9 cellular contexts compared by ENCODE assay signal in the genomic region with DNA sequence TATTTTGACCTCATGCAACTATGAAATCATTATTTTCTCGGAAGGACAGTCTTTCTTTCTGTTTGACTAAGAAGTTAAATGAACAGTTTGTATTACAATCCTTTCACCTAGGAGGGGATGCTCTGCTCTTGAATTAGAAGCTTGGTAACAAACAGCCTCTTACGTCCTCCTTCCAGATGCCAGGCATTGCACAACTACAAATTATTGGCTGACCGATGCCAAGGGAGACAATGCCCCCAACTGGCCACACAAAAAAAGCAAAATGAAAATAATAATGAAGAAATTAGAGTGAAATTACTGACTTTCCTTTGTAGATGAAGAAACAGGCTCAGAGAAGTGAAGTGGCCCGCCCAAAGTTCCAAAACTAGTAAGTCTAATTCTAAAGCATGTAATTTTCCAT.
DNase-seq lines count a peak whose midpoint lies in the region; ATAC-seq and TF ChIP-seq lines count a peak whose summit lies in the region.
"Had no signal": no experiment of that assay in that cellular context is flagged by ENCODE, and none has a peak within 500 bp of the region (broad histone marks: within the 10 kb centered on the region; RNA-seq: fewer than 3 reads in every experiment).

No MANE protein-coding gene starts in this region.

- no peaks in the 10 kb centered on the region for H3K9me3 ChIP-seq in gastroesophageal sphincter

- no peak overlapping the region for H3K4me3 ChIP-seq in gastroesophageal sphincter

- ATAC-seq in gastroesophageal sphincter, result no peak
- no peak for ATAC-seq in GM19328 (IDR thresholded peaks at IDR 0.05; ENCODE audit: unreplicated experiment)
- no peak for ATAC-seq in activated naive CD4-positive, alpha-beta T cell treated with anti-CD3 and anti-CD28 coated beads, Interleukin-2, amount 50 U/mL, for 72 hours

- TF ChIP-seq EP300 in gastroesophageal sphincter (IDR thresholded peaks at IDR 0.05), result no peak

- no peak overlapping the region for H3K27ac ChIP-seq in gastroesophageal sphincter

- H3K36me3 Mint-ChIP-seq in activated naive CD4-positive, alpha-beta T cell treated with anti-CD3 and anti-CD28 coated beads, Interleukin-2, amount 50 U/mL, for 72 hours, result no peaks in the 10 kb centered on the region

- no peaks in the 10 kb centered on the region for H3K27me3 ChIP-seq in gastroesophageal sphincter

- no peak overlapping the region for H3K27ac Mint-ChIP-seq in activated naive CD4-positive, alpha-beta T cell treated with anti-CD3 and anti-CD28 coated beads, Interleukin-2, amount 50 U/mL, for 72 hours
- H3K27ac Mint-ChIP-seq: activated CD4-positive, alpha-beta T cell treated with anti-CD3 and anti-CD28 coated beads, Interleukin-2, amount 10 ng/mL, durations not matched to agents 7 days and 5 days had no signal

- no peaks in the 10 kb centered on the region for H3K36me3 ChIP-seq in gastroesophageal sphincter

- DNase-seq in NCI-H1417 (lab: John Stamatoyannopoulos, UW) (peak in 2 of 3 experiments; percentile 33 to 37), NCI-H1417 treated with DMSO at 0.1 percent for 48 hours (lab: John Stamatoyannopoulos, UW) (no peak), RPMI8226 (peak; percentile 6), stromal cell of bone marrow (ENCODE audit: low read depth) (peak; percentile 6)
- DNase-seq in activated naive CD4-positive, alpha-beta T cell treated with anti-CD3 and anti-CD28 coated beads, Interleukin-2, amount 50 U/mL, for 72 hours (ENCODE audit: low spot score in 2 of 2), result no peak
- DNase-seq in central memory CD4-positive, alpha-beta T cell, result no peak
- DNase-seq: activated CD4-positive, alpha-beta T cell treated with anti-CD3 and anti-CD28 coated beads, Interleukin-2, amount 10 ng/mL, durations not matched to agents 7 days and 5 days had no signal

- TF ChIP-seq POLR2A in gastroesophageal sphincter (IDR thresholded peaks at IDR 0.05), result no peak

- peak in 3 of 4 experiments; percentile 8 to 32 (median 9) for TF ChIP-seq CTCF in gastroesophageal sphincter (IDR thresholded peaks at IDR 0.05)

- H3K9me3 Mint-ChIP-seq in activated naive CD4-positive, alpha-beta T cell treated with anti-CD3 and anti-CD28 coated beads, Interleukin-2, amount 50 U/mL, for 72 hours, result peaks cover 0 to 5% of the 10 kb centered on the region in 2 donors
- H3K9me3 Mint-ChIP-seq: activated CD4-positive, alpha-beta T cell treated with anti-CD3 and anti-CD28 coated beads, Interleukin-2, amount 10 ng/mL, durations not matched to agents 7 days and 5 days had no signal

- no peaks in the 10 kb centered on the region for H3K4me1 ChIP-seq in gastroesophageal sphincter

- WGBS in gastroesophageal sphincter (ENCODE audit: low coverage in 1 of 2), 2 donors, result 36 to 48% methylated on average over 3 to 4 of the region's 4 CpGs

Comparison
In these comparisons a context has a peak if more than half of its experiments do, and no peak if none do; other contexts are left out.
1. DNase-seq: peak in NCI-H1417 (2 of 3), RPMI8226 (single experiment) and stromal cell of bone marrow (single experiment); none in NCI-H1417 treated with DMSO at 0.1 percent for 48 hours (single experiment), activated naive CD4-positive, alpha-beta T cell treated with anti-CD3 and anti-CD28 coated beads, Interleukin-2, amount 50 U/mL, for 72 hours (0 of 2) and central memory CD4-positive, alpha-beta T cell (single experiment).